Comparison of ENCODE assay signal across 24 cellular contexts in genomic region chr13:28624707-28625432, GRCh38.
"Had no signal": no experiment of that assay in that cellular context is flagged by ENCODE, and none has a peak within 500 bp of the region (broad histone marks: within the 10 kb centered on the region; RNA-seq: fewer than 3 reads in every experiment).

No MANE protein-coding gene starts in this region.

- H3K9me3 Mint-ChIP-seq: activated naive CD4-positive, alpha-beta T cell treated with anti-CD3 and anti-CD28 coated beads, Interleukin-2, amount 50 U/mL, for 72 hours; activated naive CD8-positive, alpha-beta T cell treated with anti-CD3 and anti-CD28 coated beads, Interleukin-2, amount 50 U/mL, for 24 hours; activated T-cell treated with anti-CD3 and anti-CD28 coated beads, Interleukin-2, amount 50 U/mL, for 24 hours; activated T-helper 1 cell treated with anti-CD3 and anti-CD28 coated beads, Interleukin-12 subunit alpha, Interleukin-12 subunit beta, Interleukin-2, Interleukin-4 antibody, amounts not matched to agents 30 ng/mL and 10 ng/mL and 1 ng/mL, durations not matched to agents 14 hours and 24 hours and 36 hours; T-helper 1 cell treated with Interleukin-12 subunit alpha and Interleukin-12 subunit beta and Interleukin-4 antibody, amounts not matched to agents 30 μg/mL and 1 μg/mL, for 36 hours; WTC11 had no signal

- H3K27me3 Mint-ChIP-seq: activated T-cell treated with anti-CD3 and anti-CD28 coated beads, Interleukin-2, amount 50 U/mL, for 24 hours had no signal

- H3K27ac Mint-ChIP-seq: activated CD8-positive, alpha-beta memory T cell treated with anti-CD3 and anti-CD28 coated beads, Interleukin-2, amount 10 ng/mL, durations not matched to agents 7 days and 5 days; activated naive CD4-positive, alpha-beta T cell treated with anti-CD3 and anti-CD28 coated beads, Interleukin-2, amount 50 U/mL, for 72 hours; activated naive CD8-positive, alpha-beta T cell treated with anti-CD3 and anti-CD28 coated beads, Interleukin-2, amount 50 U/mL, for 24 hours; activated T-cell treated with anti-CD3 and anti-CD28 coated beads, Interleukin-2, amount 50 U/mL, for 24 hours; activated T-helper 1 cell treated with anti-CD3 and anti-CD28 coated beads, Interleukin-12 subunit alpha, Interleukin-12 subunit beta, Interleukin-2, Interleukin-4 antibody, amounts not matched to agents 30 ng/mL and 10 ng/mL and 1 ng/mL, durations not matched to agents 14 hours and 24 hours and 36 hours; T-helper 1 cell treated with Interleukin-12 subunit alpha and Interleukin-12 subunit beta and Interleukin-4 antibody, amounts not matched to agents 30 μg/mL and 1 μg/mL, for 36 hours; WTC11 had no signal

- H3K4me3 ChIP-seq: ascending aorta, body of pancreas, Peyer's patch, SJCRH30 had no signal

- H3K36me3 Mint-ChIP-seq: activated CD8-positive, alpha-beta memory T cell treated with anti-CD3 and anti-CD28 coated beads, Interleukin-2, amount 10 ng/mL, durations not matched to agents 7 days and 5 days; activated naive CD4-positive, alpha-beta T cell treated with anti-CD3 and anti-CD28 coated beads, Interleukin-2, amount 50 U/mL, for 72 hours; WTC11 had no signal

- H3K27me3 ChIP-seq: ascending aorta, body of pancreas, Peyer's patch, SJCRH30 had no signal

- H3K4me3 Mint-ChIP-seq: activated CD8-positive, alpha-beta memory T cell treated with anti-CD3 and anti-CD28 coated beads, Interleukin-2, amount 10 ng/mL, durations not matched to agents 7 days and 5 days; activated naive CD8-positive, alpha-beta T cell treated with anti-CD3 and anti-CD28 coated beads, Interleukin-2, amount 50 U/mL, for 24 hours; activated T-cell treated with anti-CD3 and anti-CD28 coated beads, Interleukin-2, amount 50 U/mL, for 24 hours; activated T-helper 1 cell treated with anti-CD3 and anti-CD28 coated beads, Interleukin-12 subunit alpha, Interleukin-12 subunit beta, Interleukin-2, Interleukin-4 antibody, amounts not matched to agents 30 ng/mL and 10 ng/mL and 1 ng/mL, durations not matched to agents 14 hours and 24 hours and 36 hours; T-helper 1 cell treated with Interleukin-12 subunit alpha and Interleukin-12 subunit beta and Interleukin-4 antibody, amounts not matched to agents 30 μg/mL and 1 μg/mL, for 36 hours; WTC11 had no signal

- H3K27ac ChIP-seq: ascending aorta, body of pancreas, Peyer's patch, RWPE1, SJCRH30 had no signal

- H3K36me3 ChIP-seq: ascending aorta, Peyer's patch, SJCRH30 had no signal

- DNase-seq: activated CD4-positive, alpha-beta T cell treated with anti-CD3 and anti-CD28 coated beads, Interleukin-2, amount 50 U/mL, for 4 hours; activated CD4-positive, CD25-positive, alpha-beta regulatory T cell treated with anti-CD3 and anti-CD28 coated beads, Interleukin-2, amount 50 U/mL, for 72 hours; activated CD8-positive, alpha-beta memory T cell treated with anti-CD3 and anti-CD28 coated beads, Interleukin-2, amount 10 ng/mL, durations not matched to agents 7 days and 5 days; activated effector memory CD4-positive, alpha-beta T cell treated with Interleukin-2 at 50 U/mL for 16 hours; activated naive CD4-positive, alpha-beta T cell treated with Interleukin-2 at 50 U/mL for 16 hours; activated naive CD8-positive, alpha-beta T cell treated with anti-CD3 and anti-CD28 coated beads, Interleukin-2, amount 50 U/mL, for 24 hours; activated T-cell treated with anti-CD3 and anti-CD28 coated beads, Interleukin-2, amount 50 U/mL, for 24 hours; amniotic stem cell; body of pancreas; KG1; NCI-H1092; NCI-H2029 treated with DMSO at 0.1 percent for 48 hours; NCI-H510A treated with DMSO at 0.1 percent for 48 hours; NCI-H69; NK-92 treated with Interleukin-12 subunit alpha and Interleukin-12 subunit beta, amount 100 ng/mL, for 24 hours; Peyer's patch; Right ventricle myocardium superior; SJCRH30 had no signal

- H3K4me1 ChIP-seq: ascending aorta, body of pancreas, Peyer's patch, SJCRH30 had no signal

- H3K9me3 ChIP-seq: ascending aorta, body of pancreas, Peyer's patch, SJCRH30 had no signal
